ENCODE assay signal across 1 cellular context in genomic region chr19:53873451-53874383, GRCh38.
TF ChIP-seq lines count a peak whose summit lies in the region.

No MANE protein-coding gene starts in this region.

TF ChIP-seq in SK-N-SH treated with all-trans-retinoic acid at 6 μM for 48 hours, 23 proteins besides CTCF, POLR2A, EP300 and RAD21:
- no peak for TF ChIP-seq ZNF565 (CRISPR knock-in tag; conservative IDR thresholded peaks at IDR 0.05; ENCODE audit: low read depth)
- TF ChIP-seq GLIS3 (CRISPR knock-in tag; IDR thresholded peaks at IDR 0.05) = no peak
- TF ChIP-seq ZNF70 (CRISPR knock-in tag; IDR thresholded peaks at IDR 0.05) = no peak
- TF ChIP-seq SNAI2 (CRISPR knock-in tag; IDR thresholded peaks at IDR 0.05) = no peak
- TF ChIP-seq ZFP3 (CRISPR knock-in tag; IDR thresholded peaks at IDR 0.05) = no peak
- no peak for TF ChIP-seq ESRRG (CRISPR knock-in tag; IDR thresholded peaks at IDR 0.05)
- no peak for TF ChIP-seq PPARA (CRISPR knock-in tag; IDR thresholded peaks at IDR 0.05; ENCODE audit: borderline replicate concordance)
- no peak for TF ChIP-seq TOX (CRISPR knock-in tag; IDR thresholded peaks at IDR 0.05; ENCODE audit: borderline replicate concordance)
